Comparison of ENCODE assay signal across 1 cellular context in genomic region chr5:156475831-156476551, GRCh38.
TF ChIP-seq lines count a peak whose summit lies in the region.

No MANE protein-coding gene starts in this region.

TF ChIP-seq in SK-N-SH treated with all-trans-retinoic acid at 6 μM for 48 hours, 23 proteins besides CTCF, POLR2A, EP300 and RAD21 (continued from another document):
- TF ChIP-seq TSHZ2 (CRISPR knock-in tag; IDR thresholded peaks at IDR 0.05) (no peak), ZFP30 (CRISPR knock-in tag; IDR thresholded peaks at IDR 0.05) (no peak), PPARA (CRISPR knock-in tag; IDR thresholded peaks at IDR 0.05; ENCODE audit: borderline replicate concordance) (no peak), SNAI2 (CRISPR knock-in tag; IDR thresholded peaks at IDR 0.05) (no peak), CSDC2 (CRISPR knock-in tag; IDR thresholded peaks at IDR 0.05) (no peak), RARB (CRISPR knock-in tag; IDR thresholded peaks at IDR 0.05) (no peak)
- TF ChIP-seq, protein P1, sequence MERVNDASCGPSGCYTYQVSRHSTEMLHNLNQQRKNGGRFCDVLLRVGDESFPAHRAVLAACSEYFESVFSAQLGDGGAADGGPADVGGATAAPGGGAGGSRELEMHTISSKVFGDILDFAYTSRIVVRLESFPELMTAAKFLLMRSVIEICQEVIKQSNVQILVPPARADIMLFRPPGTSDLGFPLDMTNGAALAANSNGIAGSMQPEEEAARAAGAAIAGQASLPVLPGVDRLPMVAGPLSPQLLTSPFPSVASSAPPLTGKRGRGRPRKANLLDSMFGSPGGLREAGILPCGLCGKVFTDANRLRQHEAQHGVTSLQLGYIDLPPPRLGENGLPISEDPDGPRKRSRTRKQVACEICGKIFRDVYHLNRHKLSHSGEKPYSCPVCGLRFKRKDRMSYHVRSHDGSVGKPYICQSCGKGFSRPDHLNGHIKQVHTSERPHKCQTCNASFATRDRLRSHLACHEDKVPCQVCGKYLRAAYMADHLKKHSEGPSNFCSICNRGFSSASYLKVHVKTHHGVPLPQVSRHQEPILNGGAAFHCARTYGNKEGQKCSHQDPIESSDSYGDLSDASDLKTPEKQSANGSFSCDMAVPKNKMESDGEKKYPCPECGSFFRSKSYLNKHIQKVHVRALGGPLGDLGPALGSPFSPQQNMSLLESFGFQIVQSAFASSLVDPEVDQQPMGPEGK (CRISPR knock-in tag; IDR thresholded peaks at IDR 0.05; ENCODE audit: borderline replicate concordance) = no peak
